Comparison of ENCODE assay signal across 13 cellular contexts in the genomic region with DNA sequence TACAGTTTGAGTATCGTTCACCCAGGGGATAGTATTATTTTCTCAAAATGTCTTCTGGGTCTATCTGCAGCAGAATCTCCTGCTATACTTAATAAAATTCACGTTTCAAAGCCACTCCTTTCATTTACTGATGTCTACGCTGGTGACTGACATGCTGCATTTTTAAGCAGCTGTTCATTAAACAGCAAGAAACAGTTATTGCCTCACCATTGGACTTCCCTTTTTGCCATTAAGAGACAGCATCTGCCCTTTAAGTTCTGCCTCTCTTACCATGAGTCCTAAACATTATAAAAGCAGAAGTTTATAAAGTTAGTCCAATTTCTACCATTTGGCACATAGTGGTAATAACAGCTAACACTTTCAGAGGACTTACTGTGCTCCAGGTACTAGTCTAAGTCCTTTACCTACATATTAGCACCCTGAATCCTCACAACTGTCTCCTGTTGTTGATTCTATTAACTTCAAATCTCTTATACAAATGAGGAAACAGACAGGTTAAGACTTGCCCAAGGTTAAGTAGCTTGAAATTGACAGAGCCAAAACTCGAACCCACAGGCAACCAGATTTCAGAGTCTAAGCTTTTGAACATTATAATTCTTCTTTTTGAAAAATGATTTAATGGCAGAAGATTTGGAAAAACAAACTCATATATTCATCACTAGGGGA.
DNase-seq lines count a peak whose midpoint lies in the region; ATAC-seq and FAIRE-seq lines count a peak whose summit lies in the region.
"Had no signal": no experiment of that assay in that cellular context is flagged by ENCODE, and none has a peak within 500 bp of the region (broad histone marks: within the 10 kb centered on the region; RNA-seq: fewer than 3 reads in every experiment).

No MANE protein-coding gene starts in this region.

- no peaks in the 10 kb centered on the region for H3K27me3 ChIP-seq in MG63

- no peak overlapping the region for H3K4me3 ChIP-seq in MG63
- H3K4me3 ChIP-seq: skin epidermis had no signal

- peak; percentile 29 for FAIRE-seq in GM18507 (lab: Jason Lieb, UNC)
- FAIRE-seq: H1, RCC 7860 had no signal

- DNase-seq in GM18507 (ENCODE audit: extremely low spot score, insufficient read length, low read depth) (no peak), KG1 (lab: John Stamatoyannopoulos, UW) (peak; percentile 57), SIG-M5 (lab: John Stamatoyannopoulos, UW) (peak; percentile 88), medulla oblongata (ENCODE audit: extremely low spot score) (peak; percentile 68), NCI-H187 (lab: John Stamatoyannopoulos, UW) (no peak), MG63 (no peak)
- DNase-seq: activated gamma-delta T cell treated with Interleukin-2 at 50 U/mL for 16 hours, NCI-H1436, T-helper 9 cell had no signal

- no peaks in the 10 kb centered on the region for H3K9me3 ChIP-seq in MG63

- no peak for ATAC-seq in GM18517 (IDR thresholded peaks at IDR 0.05; ENCODE audit: unreplicated experiment)

- no peaks in the 10 kb centered on the region for H3K36me3 ChIP-seq in MG63

Comparison
In these comparisons a context has a peak if more than half of its experiments do, and no peak if none do; other contexts are left out.
1. DNase-seq: peak in KG1 (single experiment), SIG-M5 (single experiment) and medulla oblongata (single experiment); none in GM18507 (single experiment), NCI-H187 (0 of 2) and MG63 (single experiment).